ENCODE assay signal across 8 cellular contexts in the genomic region with DNA sequence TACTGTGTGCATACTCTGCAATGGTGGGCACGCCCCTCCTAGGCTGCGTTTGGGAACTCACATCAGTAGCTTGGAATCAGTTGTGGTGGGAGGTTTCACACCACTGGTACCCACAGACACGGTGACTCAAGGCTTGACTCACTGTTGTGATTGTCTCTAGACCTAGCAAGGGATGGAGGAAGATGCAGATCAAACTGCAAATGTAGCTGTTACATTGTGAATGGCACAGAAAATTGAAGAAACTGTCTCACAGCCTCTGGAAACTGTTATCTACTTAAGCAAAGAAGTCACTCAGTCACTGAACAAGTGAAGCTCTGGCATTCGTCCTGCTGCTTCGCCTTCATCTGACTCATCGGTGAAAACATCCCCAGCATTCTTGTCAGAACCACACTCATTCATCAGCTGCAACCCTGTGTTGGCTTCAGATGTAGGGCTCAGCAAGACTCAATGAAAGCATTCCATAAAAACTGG. TPM values are rescaled to one million over a fixed set of nuclear protein-coding genes. Genes with fewer than 3 reads are reported as not detected.
DNase-seq lines count a peak whose midpoint lies in the region; ATAC-seq lines count a peak whose summit lies in the region.

No MANE protein-coding gene starts in this region.

- peak overlapping the region; percentile 65 for H3K27ac Mint-ChIP-seq in activated CD8-positive, alpha-beta T cell treated with anti-CD3 and anti-CD28 coated beads, Interleukin-2, amount 10 ng/mL, durations not matched to agents 7 days and 5 days

- peaks cover 4% of the 10 kb centered on the region for H3K36me3 Mint-ChIP-seq in activated CD8-positive, alpha-beta T cell treated with anti-CD3 and anti-CD28 coated beads, Interleukin-2, amount 10 ng/mL, durations not matched to agents 7 days and 5 days (ENCODE audit: low read depth)

- H3K4me3 Mint-ChIP-seq in activated CD8-positive, alpha-beta T cell treated with anti-CD3 and anti-CD28 coated beads, Interleukin-2, amount 10 ng/mL, durations not matched to agents 7 days and 5 days = no peak overlapping the region

- DNase-seq in HS-5 (ENCODE audit: low read depth) (peak; percentile 92), epithelial cell of prostate (ENCODE audit: low read depth, low spot score) (peak; percentile 63), cerebellar nuclear complex (lab: John Stamatoyannopoulos, UW) (no peak), NCI-H2196 (lab: John Stamatoyannopoulos, UW; ENCODE audit: unreplicated experiment) (no peak), NCI-H526 treated with DMSO at 0.1 percent for 48 hours (lab: John Stamatoyannopoulos, UW) (no peak)
- DNase-seq in activated CD8-positive, alpha-beta T cell treated with anti-CD3 and anti-CD28 coated beads, Interleukin-2, amount 10 ng/mL, durations not matched to agents 7 days and 5 days = peak; percentile 79
- peak; percentile 32 to 74 (median 50) for DNase-seq in stimulated activated CD4-positive, alpha-beta T cell treated with anti-CD3 and anti-CD28 coated beads, Interleukin-1b, Interleukin-23, amount 100 ng/mL, for 24 hours (ENCODE audit: low read depth in 4 of 4, low spot score in 1 of 4)

- CTCF ChIA-PET in activated CD8-positive, alpha-beta T cell treated with anti-CD3 and anti-CD28 coated beads, Interleukin-2, amount 10 ng/mL, durations not matched to agents 7 days and 5 days (lab: Charles Lee) = interaction anchor here (0.8 to 1.9 kb wide), 5 partner anchors 9 to 90 kb away, joined by 3 to 6 read pairs (median 5); no protein-coding TSS in a partner anchor

- peaks cover 16% of the 10 kb centered on the region for H3K27me3 Mint-ChIP-seq in activated CD8-positive, alpha-beta T cell treated with anti-CD3 and anti-CD28 coated beads, Interleukin-2, amount 10 ng/mL, durations not matched to agents 7 days and 5 days (ENCODE audit: low read depth)

- H3K27ac ChIP-seq in epithelial cell of prostate = no peak overlapping the region

- POLR2A ChIA-PET in activated CD8-positive, alpha-beta T cell treated with anti-CD3 and anti-CD28 coated beads, Interleukin-2, amount 10 ng/mL, durations not matched to agents 7 days and 5 days (lab: Charles Lee) = interaction anchor here (0.6 kb wide), 1 partner anchor 90 kb away, joined by 3 read pairs; no protein-coding TSS in a partner anchor

- ATAC-seq in activated CD8-positive, alpha-beta T cell treated with anti-CD3 and anti-CD28 coated beads, Interleukin-2, amount 10 ng/mL, durations not matched to agents 7 days and 5 days = peak; percentile 85
- no peak for ATAC-seq in GM19035 (IDR thresholded peaks at IDR 0.05; ENCODE audit: unreplicated experiment)

- no peaks in the 10 kb centered on the region for H3K9me3 Mint-ChIP-seq in activated CD8-positive, alpha-beta T cell treated with anti-CD3 and anti-CD28 coated beads, Interleukin-2, amount 10 ng/mL, durations not matched to agents 7 days and 5 days (ENCODE audit: insufficient read depth)

- H3K4me1 Mint-ChIP-seq in activated CD8-positive, alpha-beta T cell treated with anti-CD3 and anti-CD28 coated beads, Interleukin-2, amount 10 ng/mL, durations not matched to agents 7 days and 5 days (ENCODE audit: low read depth) = peaks cover 42% of the 10 kb centered on the region

RNA-seq across cellular contexts. Expression of gene POFUT2, which starts 59.5 kb away (rescaled TPM):
- 10 to 100 TPM; 13.6 to 16.0 TPM for total RNA-seq in activated CD8-positive, alpha-beta T cell treated with anti-CD3 and anti-CD28 coated beads, Interleukin-2, amount 10 ng/mL, durations not matched to agents 7 days and 5 days

Comparison
In these comparisons a context has a peak if more than half of its experiments do, and no peak if none do; other contexts are left out.
1. DNase-seq: peak in HS-5 (single experiment), activated CD8-positive, alpha-beta T cell treated with anti-CD3 and anti-CD28 coated beads, Interleukin-2, amount 10 ng/mL, durations not matched to agents 7 days and 5 days (single experiment), epithelial cell of prostate (single experiment) and stimulated activated CD4-positive, alpha-beta T cell treated with anti-CD3 and anti-CD28 coated beads, Interleukin-1b, Interleukin-23, amount 100 ng/mL, for 24 hours (4 of 4); none in cerebellar nuclear complex (0 of 2), NCI-H2196 (single experiment) and NCI-H526 treated with DMSO at 0.1 percent for 48 hours (single experiment).